In genomic region chr1:24322636-24323177, GRCh38 we compare ENCODE assay signal across 9 cellular contexts. TPM values are rescaled to one million over a fixed set of nuclear protein-coding genes. Genes with fewer than 3 reads are reported as not detected.
DNase-seq lines count a peak whose midpoint lies in the region; ATAC-seq and TF ChIP-seq lines count a peak whose summit lies in the region.
"Had no signal": no experiment of that assay in that cellular context is flagged by ENCODE, and none has a peak within 500 bp of the region (broad histone marks: within the 10 kb centered on the region; RNA-seq: fewer than 3 reads in every experiment).

No MANE protein-coding gene starts in this region.

- 36 to 56% (median 42%) methylated on average over 19 of the region's 19 CpGs for WGBS in psoas muscle, 3 donors

- ATAC-seq in Panc1: no peak
- ATAC-seq in psoas muscle: no peak
- no peak for ATAC-seq in GM18505 (IDR thresholded peaks at IDR 0.05; ENCODE audit: unreplicated experiment)
- ATAC-seq in GM21423 (IDR thresholded peaks at IDR 0.05; ENCODE audit: unreplicated experiment): no peak

- H3K36me3 ChIP-seq in Panc1 (ENCODE audit: control insufficient read depth, insufficient read depth, low read length) (no peaks in the 10 kb centered on the region), psoas muscle (ENCODE audit: insufficient read depth in 1 of 2, low read depth in 1 of 2) (no peaks in the 10 kb centered on the region)
- H3K36me3 ChIP-seq: pancreas had no signal

- in situ Hi-C loops in Panc1 (cut with HindIII; ENCODE audit: low pct_unique_long_range_greater_than_20kb, low sequenced_read_pairs): no loop called here

- CTCF ChIA-PET in Panc1 (lab: Charles Lee): interaction anchor here (0.6 to 0.7 kb wide), 3 partner anchors 71 to 124 kb away, joined by 3 read pairs; no protein-coding TSS in a partner anchor

- POLR2A ChIA-PET in Panc1 (lab: Charles Lee): interaction anchor here (0.6 kb wide), 1 partner anchor 307 kb away, joined by 3 read pairs; no protein-coding TSS in a partner anchor

- DNase-seq in EL (peak; percentile 18), Panc1 (ENCODE audit: low read depth, low spot score) (no peak), fibroblast of the aortic adventitia (ENCODE audit: low read depth) (peak; percentile 13), psoas muscle (no peak), NCI-H510A (lab: John Stamatoyannopoulos, UW) (no peak), activated gamma-delta T cell (lab: John Stamatoyannopoulos, UW) (no peak)

- intact Hi-C loops in Panc1 (cut with micrococcal nuclease; ENCODE audit: unreplicated experiment): no loop called here
- intact Hi-C loops in psoas muscle (cut with DNase I): loop anchor here in 1 of 2 donors (5.0 kb wide), 1 partner anchor 65 kb away; no protein-coding TSS in a partner anchor

- H3K4me3 ChIP-seq in Panc1 (ENCODE audit: low read depth in 2 of 2, low read length in 2 of 2) (peak overlapping the region; percentile 46 to 71), fibroblast of the aortic adventitia (ENCODE audit: low read depth, low read length) (peak overlapping the region; percentile 33), psoas muscle (peak overlapping the region; percentile 73)

- H3K27me3 ChIP-seq in Panc1 (ENCODE audit: control insufficient read depth, insufficient read depth, low read length) (no peaks in the 10 kb centered on the region), psoas muscle (ENCODE audit: insufficient read depth in 3 of 3, low read length in 2 of 3) (peaks cover 1 to 41% (median 3%) of the 10 kb centered on the region in 3 donors)
- H3K27me3 ChIP-seq: pancreas had no signal

- TF ChIP-seq CTCF in Panc1 (IDR thresholded peaks at IDR 0.05): no peak
- TF ChIP-seq CTCF in fibroblast of the aortic adventitia (IDR thresholded peaks at IDR 0.05; ENCODE audit: insufficient read depth, low read length): no peak
- TF ChIP-seq CTCF in psoas muscle (IDR thresholded peaks at IDR 0.05): no peak

- H3K4me1 ChIP-seq in Panc1 (ENCODE audit: control insufficient read depth, insufficient read depth, low read length): peaks cover 50% of the 10 kb centered on the region
- peaks cover 7% of the 10 kb centered on the region for H3K4me1 ChIP-seq in psoas muscle

- H3K9me3 ChIP-seq in Panc1 (ENCODE audit: control insufficient read depth, insufficient read depth, low read depth, low read length) (no peaks in the 10 kb centered on the region), psoas muscle (no peaks in the 10 kb centered on the region)
- H3K9me3 ChIP-seq: pancreas had no signal

- H3K27ac ChIP-seq in Panc1 (ENCODE audit: low read length): peak overlapping the region; percentile 88
- peak overlapping the region; percentile 80 for H3K27ac ChIP-seq in psoas muscle

- BruUV-seq in Panc1 (replicated peaks; lab: Mats Ljungman, UMichigan): no TSS peak

- TF ChIP-seq POLR2A in GM18505 (IDR thresholded peaks at IDR 0.05; ENCODE audit: borderline replicate concordance, extremely low read depth, insufficient read depth, insufficient read length): no peak

RNA-seq across cellular contexts. Expression of gene GRHL3, which starts 3.5 kb away (rescaled TPM):
- total RNA-seq in Panc1 (2021; ENCODE audit: unreplicated experiment): 16.7 TPM
- polyA plus RNA-seq in Panc1 (2012; ENCODE audit: insufficient read length): 23.1 TPM
- total RNA-seq in fibroblast of the aortic adventitia (ENCODE audit: low replicate concordance): not detected in 2 replicates
- under 1 TPM in 1 of 4 donors, not detected in 3; 0.30 TPM for total RNA-seq in psoas muscle
- under 1 TPM in 1 of 3 donors, not detected in 2; 0.08 TPM for polyA plus RNA-seq in psoas muscle

Comparison
In these comparisons a context has a peak if more than half of its experiments do, and no peak if none do; other contexts are left out.
1. DNase-seq: peak in EL (single experiment) and fibroblast of the aortic adventitia (single experiment); none in Panc1 (single experiment), psoas muscle (0 of 2), NCI-H510A (single experiment) and activated gamma-delta T cell (single experiment).
2. RNA of gene GRHL3, which starts 3.5 kb away (total RNA-seq): 16.7 TPM in Panc1 (single experiment); 0.30 TPM in psoas muscle and not detected in fibroblast of the aortic adventitia; every median in the first group is over 10 times any median in the second.
3. Peak in every context shown above with its lines, with median percentiles within 50 percentile points of each other: H3K4me3 ChIP-seq.